Comparison of ENCODE assay signal across 27 cellular contexts in the genomic region with DNA sequence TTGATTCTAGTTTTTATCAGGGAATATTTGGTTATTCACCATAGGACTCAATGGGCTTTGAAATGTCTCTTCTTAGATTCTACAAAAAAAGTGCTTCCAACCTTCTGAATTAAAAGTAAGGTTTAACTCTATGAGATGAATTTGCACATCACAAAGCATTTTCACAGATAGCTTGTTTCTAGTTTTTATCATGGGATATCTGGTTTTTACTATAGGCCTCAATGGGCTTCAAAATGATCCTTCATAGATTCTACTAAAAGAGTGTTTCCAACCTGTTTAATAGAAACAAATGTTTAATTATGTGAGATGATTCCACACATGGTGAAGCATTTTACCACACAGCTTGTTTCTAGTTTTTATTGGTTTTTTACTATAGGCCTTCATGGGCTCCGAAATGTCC.
"Had no signal": no experiment of that assay in that cellular context is flagged by ENCODE, and none has a peak within 500 bp of the region (broad histone marks: within the 10 kb centered on the region; RNA-seq: fewer than 3 reads in every experiment).

No MANE protein-coding gene starts in this region.

- H3K27me3 ChIP-seq: stomach, suprapubic skin, testis, thyroid gland, tibial artery, tibial nerve, transverse colon, upper lobe of left lung, upper lobe of right lung, uterus, vagina had no signal

- H3K4me3 ChIP-seq: stomach, suprapubic skin, testis, thoracic aorta, thyroid gland, tibial artery, tibial nerve, transverse colon, upper lobe of left lung, upper lobe of right lung, uterus, vagina had no signal

- FAIRE-seq: urothelium cell line had no signal

- DNase-seq: stimulated activated CD4-positive, alpha-beta T cell treated with anti-CD3 and anti-CD28 coated beads, Interleukin-2, amount 100 ng/mL, for 48 hours; stimulated activated CD4-positive, alpha-beta T cell treated with anti-CD3 and anti-CD28 coated beads, Interleukin-4, amount 100 ng/mL, for 1 hour; stimulated activated CD4-positive, alpha-beta T cell treated with anti-CD3 and anti-CD28 coated beads, Interleukin-4, amount 100 ng/mL, for 24 hours; stimulated activated CD4-positive, alpha-beta T cell treated with anti-CD3 and anti-CD28 coated beads, Interleukin-4, amount 100 ng/mL, for 4 hours; stimulated activated CD8-positive, alpha-beta memory T cell treated with anti-CD3 and anti-CD28 coated beads, Interleukin-4, amount 100 ng/mL, for 48 hours; stimulated activated naive B cell treated with anti-CD40 and anti-IgM and Interleukin-4, amounts not matched to agents 10 μg/mL and 1 μg/mL and 100 μg/mL, for 72 hours; stimulated activated naive CD4-positive, alpha-beta T cell; stimulated activated naive CD4-positive, alpha-beta T cell treated with Interleukin-2 at 50 U/mL for 16 hours; stimulated activated naive CD8-positive, alpha-beta T cell treated with anti-CD3 and anti-CD28 coated beads, Interleukin-15, amount 100 ng/mL, for 72 hours; stimulated activated naive CD8-positive, alpha-beta T cell treated with anti-CD3 and anti-CD28 coated beads, Interleukin-15, Interleukin-2, amounts not matched to agents 100 U/mL and 50 U/mL, for 24 hours; stomach; substantia nigra; testis; thyroid gland; tibial artery; transverse colon; trophoblast cell; upper lobe of left lung; upper lobe of right lung; uterus had no signal

- H3K27ac ChIP-seq: stomach, suprapubic skin, testis, thoracic aorta, thyroid gland, tibial artery, tibial nerve, transverse colon, upper lobe of left lung, upper lobe of right lung, uterus, vagina had no signal

- H3K36me3 ChIP-seq: stomach, suprapubic skin, thoracic aorta, thyroid gland, tibial artery, tibial nerve, transverse colon, upper lobe of left lung, upper lobe of right lung, uterus, vagina had no signal

- H3K9me3 ChIP-seq: suprapubic skin, testis, thoracic aorta, thyroid gland, tibial artery, tibial nerve, upper lobe of right lung, uterus, vagina had no signal

- ATAC-seq: stimulated activated effector memory CD8-positive, alpha-beta T cell treated with anti-CD3 and anti-CD28 coated beads, Interleukin-12 subunit alpha, Interleukin-12 subunit beta, amount 100 ng/mL, for 72 hours; stimulated activated memory B cell treated with anti-CD40 and anti-IgM and Interleukin-4, amounts not matched to agents 10 μg/mL and 1 μg/mL and 100 μg/mL, for 72 hours; stimulated activated naive B cell treated with anti-CD40 and anti-IgM and Interleukin-4, amounts not matched to agents 10 μg/mL and 1 μg/mL and 100 μg/mL, for 72 hours; stimulated activated naive CD8-positive, alpha-beta T cell treated with anti-CD3 and anti-CD28 coated beads, Interleukin-15, amount 100 ng/mL, for 72 hours; stimulated activated naive CD8-positive, alpha-beta T cell treated with anti-CD3 and anti-CD28 coated beads, Interleukin-15, Interleukin-2, amounts not matched to agents 100 U/mL and 50 U/mL, for 24 hours; upper lobe of right lung had no signal

- H3K4me1 ChIP-seq: stomach, suprapubic skin, testis, thyroid gland, tibial artery, tibial nerve, transverse colon, upper lobe of left lung, upper lobe of right lung, uterus, vagina had no signal
